9 cellular contexts compared by ENCODE assay signal in the genomic region with DNA sequence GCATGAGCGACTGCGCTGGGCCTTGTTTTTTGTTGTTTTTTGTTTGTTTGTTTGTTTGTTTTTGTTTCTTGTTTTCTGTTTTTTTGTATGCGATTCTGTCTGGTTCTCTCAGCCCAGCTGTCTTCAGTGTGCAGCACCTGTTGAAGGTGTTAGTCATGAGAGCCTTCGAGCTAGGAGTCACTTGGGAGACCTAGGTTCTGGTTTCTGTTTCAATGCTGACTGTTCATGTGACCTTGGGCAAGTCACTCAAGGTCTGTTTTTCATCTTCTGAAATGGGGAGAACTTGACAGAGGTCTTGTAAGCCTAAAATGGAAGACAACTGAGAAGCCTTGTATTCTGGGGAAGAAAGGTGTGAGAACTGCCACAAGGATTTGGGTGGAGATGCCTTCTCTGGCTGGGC.
A peak's percentile ranks its signal among the peaks of the same experiment; 100 is the strongest.
DNase-seq lines count a peak whose midpoint lies in the region; ATAC-seq and TF ChIP-seq lines count a peak whose summit lies in the region.
"Had no signal": no experiment of that assay in that cellular context is flagged by ENCODE, and none has a peak within 500 bp of the region (broad histone marks: within the 10 kb centered on the region; RNA-seq: fewer than 3 reads in every experiment).

No MANE protein-coding gene starts in this region.

- no peak for TF ChIP-seq CTCF in GM10266 (IDR thresholded peaks at IDR 0.05; ENCODE audit: control insufficient read depth, insufficient read depth, low read depth, missing control alignments)
- no peak for TF ChIP-seq CTCF in tibial artery (IDR thresholded peaks at IDR 0.05)

- no peaks in the 10 kb centered on the region for H3K27me3 ChIP-seq in tibial artery

- H3K36me3 ChIP-seq in tibial artery = peaks cover 0 to 15% (median 6%) of the 10 kb centered on the region in 3 donors

- intact Hi-C loops in tibial artery (cut with DNase I; ENCODE audit: low total_unique reads) = no loop called here

- ATAC-seq in GM19463 (IDR thresholded peaks at IDR 0.05; ENCODE audit: unreplicated experiment) (peak; percentile 49), HG03175 (IDR thresholded peaks at IDR 0.05; ENCODE audit: unreplicated experiment) (peak; percentile 60), HG02884 (IDR thresholded peaks at IDR 0.05; ENCODE audit: unreplicated experiment) (no peak), SK-N-SH treated with all-trans-retinoic acid at 6 μM for 48 hours (no peak)

- no peak overlapping the region for H3K27ac ChIP-seq in tibial artery

- H3K9me3 ChIP-seq in tibial artery = no peaks in the 10 kb centered on the region

- peaks cover 0 to 14% (median 7%) of the 10 kb centered on the region in 4 donors for H3K4me1 ChIP-seq in tibial artery

- H3K4me3 ChIP-seq in tibial artery = no peak overlapping the region

- no peak for TF ChIP-seq POLR2A in erythroblast (IDR thresholded peaks at IDR 0.05; ENCODE audit: low read length)

- DNase-seq in GM10266 (ENCODE audit: extremely low spot score) (peak; percentile 59), tibial artery (no peak), erythroblast (lab: John Stamatoyannopoulos, UW) (no peak)
- peak; percentile 34 for DNase-seq in activated naive CD4-positive, alpha-beta T cell treated with anti-CD3 and anti-CD28 coated beads, Interleukin-2, amount 50 U/mL, for 16 hours
- DNase-seq: cerebellar nuclear complex had no signal

TF ChIP-seq in SK-N-SH treated with all-trans-retinoic acid at 6 μM for 48 hours, 23 proteins besides CTCF, POLR2A, EP300 and RAD21:
- TF ChIP-seq ZC3H10 (CRISPR knock-in tag; IDR thresholded peaks at IDR 0.05) = no peak
- TF ChIP-seq ISL1 (CRISPR knock-in tag; IDR thresholded peaks at IDR 0.05) = no peak
- no peak for TF ChIP-seq SNAI2 (CRISPR knock-in tag; IDR thresholded peaks at IDR 0.05)
- TF ChIP-seq PPARA (CRISPR knock-in tag; IDR thresholded peaks at IDR 0.05; ENCODE audit: borderline replicate concordance) = no peak
- TF ChIP-seq RARB (CRISPR knock-in tag; IDR thresholded peaks at IDR 0.05) = no peak
- no peak for TF ChIP-seq ZNF565 (CRISPR knock-in tag; conservative IDR thresholded peaks at IDR 0.05; ENCODE audit: low read depth)

Comparison
In these comparisons a context has a peak if more than half of its experiments do, and no peak if none do; other contexts are left out.
1. DNase-seq: peak in GM10266 (single experiment) and activated naive CD4-positive, alpha-beta T cell treated with anti-CD3 and anti-CD28 coated beads, Interleukin-2, amount 50 U/mL, for 16 hours (single experiment); none in tibial artery (0 of 2) and erythroblast (0 of 2).
2. ATAC-seq: peak in GM19463 (single experiment) and HG03175 (single experiment); none in HG02884 (single experiment) and SK-N-SH treated with all-trans-retinoic acid at 6 μM for 48 hours (single experiment).